Comparison of ENCODE assay signal across 24 cellular contexts in the genomic region with DNA sequence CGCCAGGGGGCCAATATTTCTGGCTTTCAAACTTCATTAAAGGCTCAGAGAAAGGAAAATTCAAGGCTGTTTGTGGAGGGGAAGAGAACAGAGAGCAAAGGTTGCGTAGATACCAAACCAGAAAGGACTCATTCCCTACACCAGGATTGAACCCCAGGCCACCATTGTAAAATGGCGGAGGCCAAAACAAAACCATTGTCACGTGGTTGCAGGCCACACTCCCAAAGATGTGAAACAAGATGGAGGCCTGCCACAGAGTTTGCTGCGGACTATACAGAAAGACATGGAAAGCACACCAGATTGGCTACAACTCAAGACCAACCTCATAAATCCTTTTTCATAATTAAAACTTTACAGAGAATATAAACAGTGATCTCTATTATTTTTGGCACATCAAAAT.
"Had no signal": no experiment of that assay in that cellular context is flagged by ENCODE, and none has a peak within 500 bp of the region (broad histone marks: within the 10 kb centered on the region; RNA-seq: fewer than 3 reads in every experiment).

No MANE protein-coding gene starts in this region.

- H3K27ac Mint-ChIP-seq: activated CD8-positive, alpha-beta T cell treated with anti-CD3 and anti-CD28 coated beads, Interleukin-2, amount 10 ng/mL, durations not matched to agents 7 days and 5 days; activated naive CD4-positive, alpha-beta T cell treated with anti-CD3 and anti-CD28 coated beads, Interleukin-2, amount 50 U/mL, for 24 hours; activated T-cell treated with anti-CD3 and anti-CD28 coated beads, Interleukin-2, amount 50 U/mL, for 24 hours; activated T-helper 1 cell treated with anti-CD3 and anti-CD28 coated beads, Interleukin-12 subunit alpha, Interleukin-12 subunit beta, Interleukin-2, Interleukin-4 antibody, amounts not matched to agents 30 ng/mL and 10 ng/mL and 1 ng/mL, durations not matched to agents 14 hours and 24 hours and 36 hours had no signal

- H3K9ac ChIP-seq: SK-N-SH had no signal

- H3K36me3 Mint-ChIP-seq: activated naive CD4-positive, alpha-beta T cell treated with anti-CD3 and anti-CD28 coated beads, Interleukin-2, amount 50 U/mL, for 24 hours had no signal

- H3K27me3 Mint-ChIP-seq: activated T-cell treated with anti-CD3 and anti-CD28 coated beads, Interleukin-2, amount 50 U/mL, for 24 hours had no signal

- DNase-seq: activated CD4-positive, alpha-beta T cell treated with anti-CD3 and anti-CD28 coated beads for 4 hours; activated CD4-positive, alpha-beta T cell treated with anti-CD3 and anti-CD28 coated beads, Interleukin-2, amount 50 U/mL, for 4 hours; activated CD8-positive, alpha-beta memory T cell treated with anti-CD3 and anti-CD28 coated beads, Interleukin-2, amount 50 U/mL, for 48 hours; activated CD8-positive, alpha-beta T cell treated with anti-CD3 and anti-CD28 coated beads, Interleukin-2, amount 10 ng/mL, durations not matched to agents 7 days and 5 days; activated effector memory CD4-positive, alpha-beta T cell treated with Interleukin-2 at 50 U/mL for 16 hours; activated naive CD4-positive, alpha-beta T cell; activated T-cell treated with anti-CD3 and anti-CD28 coated beads, Interleukin-2, amount 50 U/mL, for 24 hours; aorta; central memory CD4-positive, alpha-beta T cell; Kasumi-1; NCI-H1930; NCI-H2171 treated with DMSO at 0.1 percent for 48 hours; NCI-H345; NCI-H510A; NCI-H69; NK-92 treated with Interleukin-12 subunit alpha and Interleukin-12 subunit beta, amount 100 ng/mL, for 24 hours; OCI-M1; SK-N-SH; T-helper 1 cell; WERI-Rb-1 had no signal

- H3K9me3 Mint-ChIP-seq: activated naive CD4-positive, alpha-beta T cell treated with anti-CD3 and anti-CD28 coated beads, Interleukin-2, amount 50 U/mL, for 24 hours; activated T-cell treated with anti-CD3 and anti-CD28 coated beads, Interleukin-2, amount 50 U/mL, for 24 hours; activated T-helper 1 cell treated with anti-CD3 and anti-CD28 coated beads, Interleukin-12 subunit alpha, Interleukin-12 subunit beta, Interleukin-2, Interleukin-4 antibody, amounts not matched to agents 30 ng/mL and 10 ng/mL and 1 ng/mL, durations not matched to agents 14 hours and 24 hours and 36 hours had no signal

- H3K27ac ChIP-seq: SJCRH30, WERI-Rb-1 had no signal

- H3K36me3 ChIP-seq: SJCRH30, WERI-Rb-1 had no signal

- FAIRE-seq: bronchial epithelial cell had no signal

- H3K9me3 ChIP-seq: SJCRH30, SK-N-SH had no signal

- H3K4me3 ChIP-seq: SJCRH30 had no signal

- H3K27me3 ChIP-seq: SJCRH30 had no signal

- H3K4me3 Mint-ChIP-seq: activated CD8-positive, alpha-beta T cell treated with anti-CD3 and anti-CD28 coated beads, Interleukin-2, amount 10 ng/mL, durations not matched to agents 7 days and 5 days; activated naive CD4-positive, alpha-beta T cell treated with anti-CD3 and anti-CD28 coated beads, Interleukin-2, amount 50 U/mL, for 24 hours; activated T-cell treated with anti-CD3 and anti-CD28 coated beads, Interleukin-2, amount 50 U/mL, for 24 hours; activated T-helper 1 cell treated with anti-CD3 and anti-CD28 coated beads, Interleukin-12 subunit alpha, Interleukin-12 subunit beta, Interleukin-2, Interleukin-4 antibody, amounts not matched to agents 30 ng/mL and 10 ng/mL and 1 ng/mL, durations not matched to agents 14 hours and 24 hours and 36 hours had no signal

- H3K4me1 Mint-ChIP-seq: activated naive CD4-positive, alpha-beta T cell treated with anti-CD3 and anti-CD28 coated beads, Interleukin-2, amount 50 U/mL, for 24 hours had no signal

- H3K4me1 ChIP-seq: SJCRH30 had no signal
